In genomic region chr2:199458806-199459285, GRCh38 we compare ENCODE assay signal across 8 cellular contexts. TPM values are rescaled to one million over a fixed set of nuclear protein-coding genes. Genes with fewer than 3 reads are reported as not detected.
DNase-seq lines count a peak whose midpoint lies in the region; ATAC-seq lines count a peak whose summit lies in the region.

No MANE protein-coding gene starts in this region.

- H3K27me3 ChIP-seq in iPS DF 6.9 (ENCODE audit: control insufficient read depth, insufficient read depth, low read length) (peaks cover 18% of the 10 kb centered on the region), skeletal muscle satellite cell (ENCODE audit: control insufficient read depth, insufficient read depth, low read length) (peaks cover 3% of the 10 kb centered on the region)

- no peak for ATAC-seq in stimulated activated naive CD8-positive, alpha-beta T cell treated with anti-CD3 and anti-CD28 coated beads, Interleukin-15, Interleukin-2, amounts not matched to agents 100 U/mL and 50 U/mL, for 24 hours
- peak; percentile 22 for ATAC-seq in HG03378 (IDR thresholded peaks at IDR 0.05; ENCODE audit: unreplicated experiment)

- no CpG with 5 or more reads among the region's 56 CpGs for WGBS in iPS DF 6.9 (ENCODE audit: insufficient coverage, insufficient read length)

- no peaks in the 10 kb centered on the region for H3K4me1 ChIP-seq in iPS DF 6.9 (ENCODE audit: control insufficient read depth, insufficient read depth, low read length)
- H3K4me1 ChIP-seq in skeletal muscle satellite cell (ENCODE audit: control insufficient read depth, insufficient read depth, low read length), result peaks cover 20% of the 10 kb centered on the region

- no peaks in the 10 kb centered on the region for H3K9me3 ChIP-seq in iPS DF 6.9 (ENCODE audit: control insufficient read depth, insufficient read depth, low read length)
- no peaks in the 10 kb centered on the region for H3K9me3 ChIP-seq in skeletal muscle satellite cell (replicated peaks; ENCODE audit: low read length)

- H3K27ac Mint-ChIP-seq in stimulated activated naive CD8-positive, alpha-beta T cell treated with anti-CD3 and anti-CD28 coated beads, Interleukin-15, Interleukin-2, amounts not matched to agents 100 ng/mL and 50 ng/mL, for 24 hours, result no peak overlapping the region
- H3K27ac Mint-ChIP-seq in activated naive CD8-positive, alpha-beta T cell treated with anti-CD3 and anti-CD28 coated beads for 36 hours, result no peak overlapping the region

- peak overlapping the region; percentile 59 for H3K4me3 ChIP-seq in iPS DF 6.9 (ENCODE audit: low read length)
- H3K4me3 ChIP-seq in skeletal muscle satellite cell (ENCODE audit: low read length), result peak overlapping the region; percentile 79

- peaks cover 32% of the 10 kb centered on the region for H3K4me1 Mint-ChIP-seq in stimulated activated naive CD8-positive, alpha-beta T cell treated with anti-CD3 and anti-CD28 coated beads, Interleukin-15, Interleukin-2, amounts not matched to agents 100 ng/mL and 50 ng/mL, for 24 hours (ENCODE audit: low read depth)
- peaks cover 22% of the 10 kb centered on the region for H3K4me1 Mint-ChIP-seq in activated naive CD8-positive, alpha-beta T cell treated with anti-CD3 and anti-CD28 coated beads for 36 hours

- peaks cover 5% of the 10 kb centered on the region for H3K36me3 Mint-ChIP-seq in stimulated activated naive CD8-positive, alpha-beta T cell treated with anti-CD3 and anti-CD28 coated beads, Interleukin-15, Interleukin-2, amounts not matched to agents 100 ng/mL and 50 ng/mL, for 24 hours (ENCODE audit: low read depth)
- no peaks in the 10 kb centered on the region for H3K36me3 Mint-ChIP-seq in activated naive CD8-positive, alpha-beta T cell treated with anti-CD3 and anti-CD28 coated beads for 36 hours

- no peak overlapping the region for H3K27ac ChIP-seq in iPS DF 6.9 (ENCODE audit: low read length)

- peak overlapping the region; percentile 51 for H3K4me3 Mint-ChIP-seq in stimulated activated naive CD8-positive, alpha-beta T cell treated with anti-CD3 and anti-CD28 coated beads, Interleukin-15, Interleukin-2, amounts not matched to agents 100 ng/mL and 50 ng/mL, for 24 hours
- H3K4me3 Mint-ChIP-seq in activated naive CD8-positive, alpha-beta T cell treated with anti-CD3 and anti-CD28 coated beads for 36 hours, result peak overlapping the region; percentile 88

- peak overlapping the region; percentile 87 for H3K4me2 ChIP-seq in skeletal muscle satellite cell (ENCODE audit: low read length)

- H3K9me3 Mint-ChIP-seq in stimulated activated naive CD8-positive, alpha-beta T cell treated with anti-CD3 and anti-CD28 coated beads, Interleukin-15, Interleukin-2, amounts not matched to agents 100 ng/mL and 50 ng/mL, for 24 hours, result peaks cover 5% of the 10 kb centered on the region
- H3K9me3 Mint-ChIP-seq in activated naive CD8-positive, alpha-beta T cell treated with anti-CD3 and anti-CD28 coated beads for 36 hours, result peaks cover 4% of the 10 kb centered on the region

- H3K36me3 ChIP-seq in iPS DF 6.9 (ENCODE audit: control insufficient read depth, insufficient read depth, low read length) (no peaks in the 10 kb centered on the region), skeletal muscle satellite cell (ENCODE audit: insufficient read depth, low read length) (no peaks in the 10 kb centered on the region)

- H3K9ac ChIP-seq in skeletal muscle satellite cell (ENCODE audit: low read depth, low read length), result peak overlapping the region; percentile 91

- peaks cover 58% of the 10 kb centered on the region for H3K27me3 Mint-ChIP-seq in stimulated activated naive CD8-positive, alpha-beta T cell treated with anti-CD3 and anti-CD28 coated beads, Interleukin-15, Interleukin-2, amounts not matched to agents 100 ng/mL and 50 ng/mL, for 24 hours
- peaks cover 85% of the 10 kb centered on the region for H3K27me3 Mint-ChIP-seq in activated naive CD8-positive, alpha-beta T cell treated with anti-CD3 and anti-CD28 coated beads for 36 hours

- no peak for DNase-seq in stimulated activated naive CD8-positive, alpha-beta T cell treated with anti-CD3 and anti-CD28 coated beads, Interleukin-15, Interleukin-2, amounts not matched to agents 100 U/mL and 50 U/mL, for 24 hours
- no peak for DNase-seq in activated naive CD8-positive, alpha-beta T cell treated with anti-CD3 and anti-CD28 coated beads for 36 hours
- no peak for DNase-seq in iPS DF 6.9 (ENCODE audit: low read depth, low spot score)
- DNase-seq in COLO829 (ENCODE audit: low spot score), result no peak
- DNase-seq in DMS79 (lab: John Stamatoyannopoulos, UW), result no peak

RNA-seq across cellular contexts. Expression of gene SATB2, which starts 1.1 kb away (rescaled TPM):
- under 1 TPM; 0.27 to 0.28 TPM for total RNA-seq in activated naive CD8-positive, alpha-beta T cell treated with anti-CD3 and anti-CD28 coated beads for 36 hours
- 7.9 and 10.4 TPM in 2 replicates for total RNA-seq in skeletal muscle satellite cell (2012; rRNA removed)
